Comparison of ENCODE assay signal across 1 cellular context in the genomic region with DNA sequence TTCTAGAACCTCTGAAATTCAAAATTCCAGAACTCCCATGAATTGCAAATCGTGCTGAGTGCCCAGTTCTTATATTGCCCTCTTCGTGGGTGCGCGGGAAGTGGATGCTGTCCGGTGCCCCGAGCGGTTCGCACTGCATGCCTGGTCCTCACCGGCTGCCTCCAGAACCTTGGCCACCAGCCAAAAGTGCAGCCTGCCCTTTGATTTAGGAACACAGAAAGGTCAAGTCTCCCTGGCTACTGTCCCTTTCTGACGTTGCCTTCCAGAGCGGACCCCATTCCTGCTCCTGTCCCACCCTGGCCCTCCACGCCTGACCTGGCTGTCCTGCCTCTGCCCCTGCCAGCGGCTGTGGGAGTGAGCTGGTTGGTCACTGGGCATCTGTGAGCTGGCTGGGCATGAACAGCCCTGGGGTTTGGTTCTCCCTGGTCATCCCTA.
A peak's percentile ranks its signal among the peaks of the same experiment; 100 is the strongest.
TF ChIP-seq lines count a peak whose summit lies in the region.

No MANE protein-coding gene starts in this region.

TF ChIP-seq in SK-N-SH, 30 proteins besides CTCF, POLR2A, EP300 and RAD21:
- peak; percentile 29; the same call in 1 of the 2 replicates for TF ChIP-seq NFIC (IDR thresholded peaks at IDR 0.05; ENCODE audit: borderline replicate concordance)
- TF ChIP-seq USF2 (IDR thresholded peaks at IDR 0.05; ENCODE audit: borderline replicate concordance, low read depth, low read length) = no peak
- TF ChIP-seq, protein P1, sequence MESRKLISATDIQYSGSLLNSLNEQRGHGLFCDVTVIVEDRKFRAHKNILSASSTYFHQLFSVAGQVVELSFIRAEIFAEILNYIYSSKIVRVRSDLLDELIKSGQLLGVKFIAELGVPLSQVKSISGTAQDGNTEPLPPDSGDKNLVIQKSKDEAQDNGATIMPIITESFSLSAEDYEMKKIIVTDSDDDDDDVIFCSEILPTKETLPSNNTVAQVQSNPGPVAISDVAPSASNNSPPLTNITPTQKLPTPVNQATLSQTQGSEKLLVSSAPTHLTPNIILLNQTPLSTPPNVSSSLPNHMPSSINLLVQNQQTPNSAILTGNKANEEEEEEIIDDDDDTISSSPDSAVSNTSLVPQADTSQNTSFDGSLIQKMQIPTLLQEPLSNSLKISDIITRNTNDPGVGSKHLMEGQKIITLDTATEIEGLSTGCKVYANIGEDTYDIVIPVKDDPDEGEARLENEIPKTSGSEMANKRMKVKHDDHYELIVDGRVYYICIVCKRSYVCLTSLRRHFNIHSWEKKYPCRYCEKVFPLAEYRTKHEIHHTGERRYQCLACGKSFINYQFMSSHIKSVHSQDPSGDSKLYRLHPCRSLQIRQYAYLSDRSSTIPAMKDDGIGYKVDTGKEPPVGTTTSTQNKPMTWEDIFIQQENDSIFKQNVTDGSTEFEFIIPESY (IDR thresholded peaks at IDR 0.05; ENCODE audit: borderline replicate concordance, low read depth) = no peak
- TF ChIP-seq USF1 (IDR thresholded peaks at IDR 0.05; ENCODE audit: borderline replicate concordance, low read depth) = no peak
